In the genomic region with DNA sequence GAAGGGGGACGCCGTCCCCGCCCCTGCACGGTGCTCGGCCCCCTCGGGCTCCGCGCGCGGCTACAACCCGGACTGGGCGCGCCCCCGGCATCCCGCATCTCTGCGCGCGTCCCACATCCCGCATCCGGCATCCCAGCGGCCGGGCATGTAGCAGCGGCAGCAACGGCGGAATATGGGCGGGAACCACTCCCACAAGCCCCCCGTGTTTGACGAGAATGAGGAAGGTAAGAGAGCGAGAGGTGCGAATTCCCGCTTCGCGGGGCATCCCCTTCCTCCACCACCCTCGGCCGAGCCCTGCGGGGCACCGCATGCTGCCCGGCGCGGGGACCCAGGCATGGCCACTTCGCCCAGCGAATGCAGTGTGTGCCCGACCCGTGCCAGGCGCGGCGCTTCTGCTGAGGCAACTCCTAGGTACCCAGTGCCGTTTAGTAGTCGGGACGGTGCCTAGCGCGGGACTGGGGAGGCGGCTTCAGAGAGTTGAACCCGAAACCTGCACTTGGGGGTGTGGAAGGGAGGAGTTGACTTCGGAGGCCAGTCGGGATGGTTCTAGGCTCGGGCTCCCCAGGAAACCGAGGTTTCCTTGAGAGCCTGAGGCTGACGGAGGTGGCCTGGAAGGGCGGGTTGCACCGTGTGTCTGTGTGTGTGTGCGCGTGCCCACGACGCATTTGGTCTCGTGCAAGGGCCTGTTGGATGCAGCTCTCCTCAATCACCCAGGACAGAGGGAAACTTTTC, we compare ENCODE assay signal across 9 cellular contexts. TPM values are rescaled to one million over a fixed set of nuclear protein-coding genes. Genes with fewer than 3 reads are reported as not detected.
A peak's percentile ranks its signal among the peaks of the same experiment; 100 is the strongest.
DNase-seq lines count a peak whose midpoint lies in the region; ATAC-seq and FAIRE-seq lines count a peak whose summit lies in the region.
"Had no signal": no experiment of that assay in that cellular context is flagged by ENCODE, and none has a peak within 500 bp of the region (broad histone marks: within the 10 kb centered on the region; RNA-seq: fewer than 3 reads in every experiment).

No MANE protein-coding gene starts in this region.

- H3K9me3 ChIP-seq in BLaER1 = 0 out of 2 replicates have a peak, but pooled peaks cover under 1% of the 10 kb centered on the region
- no peaks in the 10 kb centered on the region for H3K9me3 ChIP-seq in neuronal stem cell (replicated peaks in 1 of 2; ENCODE audit: control insufficient read depth in 2 of 2, insufficient read depth in 1 of 2, low read depth in 1 of 2, low read length in 2 of 2)

- peak overlapping the region; percentile 8 for H3K18ac ChIP-seq in neuronal stem cell (ENCODE audit: low read length)

- WGBS in neuronal stem cell (ENCODE audit: extremely low coverage in 2 of 2, insufficient read length in 2 of 2, insufficient replicate concordance in 1 of 2), 2 donors = no CpG with 5 or more reads among the region's 66 CpGs

- no peak overlapping the region for H2BK12ac ChIP-seq in neuronal stem cell (ENCODE audit: low read length)

- no peaks in the 10 kb centered on the region for H3K9me3 Mint-ChIP-seq in activated CD4-positive, alpha-beta memory T cell treated with anti-CD3 and anti-CD28 coated beads for 36 hours

- DNase-seq in NCI-H526 treated with DMSO at 0.1 percent for 48 hours (lab: John Stamatoyannopoulos, UW) (peak; percentile 31), fibroblast of peridontal ligament (ENCODE audit: extremely low read depth) (peak; percentile 21), neuronal stem cell (ENCODE audit: low spot score) (peak; percentile 3), HTR-8/SVneo (ENCODE audit: insufficient read length, low spot score) (no peak)
- DNase-seq in activated CD4-positive, alpha-beta memory T cell treated with anti-CD3 and anti-CD28 coated beads for 36 hours = no peak
- DNase-seq in stimulated activated naive CD4-positive, alpha-beta T cell treated with Interleukin-2 at 50 U/mL for 16 hours (lab: John Stamatoyannopoulos, UW) = no peak

- no peak for FAIRE-seq in HTR-8/SVneo (lab: Jason Lieb, UNC)
- FAIRE-seq: colon had no signal

- H3K9ac ChIP-seq in BLaER1 (peak overlapping the region; percentile 74), neuronal stem cell (ENCODE audit: low read depth, low read length, poor library complexity) (peak overlapping the region; percentile 71)

- H3K36me3 ChIP-seq in BLaER1 (no peaks in the 10 kb centered on the region), neuronal stem cell (replicated peaks in 1 of 2; ENCODE audit: control insufficient read depth in 2 of 2, insufficient read depth in 2 of 2, low read length in 2 of 2) (no peaks in the 10 kb centered on the region)

- H2BK5ac ChIP-seq in neuronal stem cell (ENCODE audit: low read length) = peak overlapping the region; percentile 42

- H2BK15ac ChIP-seq in neuronal stem cell (ENCODE audit: low read length) = peak overlapping the region; percentile 0

- H3K27ac ChIP-seq in BLaER1 = peak overlapping the region; percentile 73
- no peak overlapping the region for H3K27ac ChIP-seq in neuronal stem cell (replicated peaks; ENCODE audit: low read length)

- CTCF ChIA-PET in activated CD4-positive, alpha-beta memory T cell treated with anti-CD3 and anti-CD28 coated beads for 36 hours (lab: Charles Lee) = interaction anchor here (1.2 to 1.4 kb wide), 2 partner anchors 758 to 761 kb away, joined by 3 read pairs; no protein-coding TSS in a partner anchor

- H3K4ac ChIP-seq in neuronal stem cell (ENCODE audit: low read length) = no peak overlapping the region

- peak overlapping the region; percentile 93 for H2AFZ ChIP-seq in neuronal stem cell (ENCODE audit: low read length)

- H2AK5ac ChIP-seq in neuronal stem cell (ENCODE audit: low read depth, low read length) = no peak overlapping the region

- H3K27ac Mint-ChIP-seq in activated CD4-positive, alpha-beta memory T cell treated with anti-CD3 and anti-CD28 coated beads for 36 hours = no peak overlapping the region

- H3K27me3 ChIP-seq in BLaER1 = peaks cover 13% of the 10 kb centered on the region
- H3K27me3 ChIP-seq in neuronal stem cell (ENCODE audit: control insufficient read depth in 3 of 3, insufficient read depth in 3 of 3, low read depth in 1 of 3, low read length in 3 of 3) = peaks cover 3 to 40% (median 23%) of the 10 kb centered on the region in 3 experiments

- no peak overlapping the region for H4K8ac ChIP-seq in neuronal stem cell (ENCODE audit: low read depth, low read length)

- peak overlapping the region; percentile 98 for H3K4me2 ChIP-seq in BLaER1
- H3K4me2 ChIP-seq in neuronal stem cell (ENCODE audit: insufficient read depth, low read length, poor library complexity, severe bottlenecking) = peak overlapping the region; percentile 95

- H3K4me3 Mint-ChIP-seq in activated CD4-positive, alpha-beta memory T cell treated with anti-CD3 and anti-CD28 coated beads for 36 hours = no peak overlapping the region

- peaks cover 43% of the 10 kb centered on the region for H3K27me3 Mint-ChIP-seq in activated CD4-positive, alpha-beta memory T cell treated with anti-CD3 and anti-CD28 coated beads for 36 hours

- intact Hi-C loops in activated CD4-positive, alpha-beta memory T cell treated with anti-CD3 and anti-CD28 coated beads for 36 hours (cut with micrococcal nuclease) = loop anchor here (2.0 kb wide), 1 partner anchor 761 kb away; no protein-coding TSS in a partner anchor

- H4K91ac ChIP-seq in neuronal stem cell (ENCODE audit: low read depth, low read length, poor library complexity) = no peak overlapping the region

- POLR2A ChIA-PET in activated CD4-positive, alpha-beta memory T cell treated with anti-CD3 and anti-CD28 coated beads for 36 hours (lab: Charles Lee) = no interaction called here

- H3K4me1 ChIP-seq in BLaER1 = peaks cover 48% of the 10 kb centered on the region
- H3K4me1 ChIP-seq in neuronal stem cell (ENCODE audit: control insufficient read depth in 2 of 2, insufficient read depth in 1 of 2, low read depth in 1 of 2, low read length in 2 of 2) = no peaks in the 10 kb centered on the region

- no peak for ATAC-seq in HG02759 (IDR thresholded peaks at IDR 0.05; ENCODE audit: unreplicated experiment)

- no peaks in the 10 kb centered on the region for H3K79me1 ChIP-seq in neuronal stem cell (ENCODE audit: low read depth, low read length)

- H2BK120ac ChIP-seq in neuronal stem cell (ENCODE audit: low read depth, low read length) = no peak overlapping the region

- no peak overlapping the region for H3K14ac ChIP-seq in neuronal stem cell (ENCODE audit: low read length)

- peaks cover 6% of the 10 kb centered on the region; the same call in 1 of the 2 replicates for H4K20me1 ChIP-seq in BLaER1

- H3K4me3 ChIP-seq in BLaER1 (peak overlapping the region; percentile 88), neuronal stem cell (ENCODE audit: low read length in 2 of 2) (peak overlapping the region; percentile 44 to 78)

- peak overlapping the region; percentile 31 for H3K23ac ChIP-seq in neuronal stem cell (ENCODE audit: low read depth, low read length, poor library complexity)

- no peaks in the 10 kb centered on the region for H3K36me3 Mint-ChIP-seq in activated CD4-positive, alpha-beta memory T cell treated with anti-CD3 and anti-CD28 coated beads for 36 hours

- H3K4me1 Mint-ChIP-seq in activated CD4-positive, alpha-beta memory T cell treated with anti-CD3 and anti-CD28 coated beads for 36 hours (ENCODE audit: low read depth) = peaks cover 5% of the 10 kb centered on the region

RNA-seq across cellular contexts. Expression of a gene that starts 0.6 kb away (rescaled TPM):
- 1.8 TPM for polyA plus RNA-seq in neuronal stem cell (2013, experiment 1 of 2)
- polyA plus RNA-seq in neuronal stem cell (2013, experiment 2 of 2) = 1.9 TPM
- total RNA-seq in activated CD4-positive, alpha-beta memory T cell treated with anti-CD3 and anti-CD28 coated beads for 36 hours = not detected

RNA-seq across cellular contexts. Expression of a gene that starts 32.6 kb away (rescaled TPM):
- polyA plus RNA-seq in neuronal stem cell (2013, experiment 1 of 2) = 4.2 TPM
- 4.7 TPM for polyA plus RNA-seq in neuronal stem cell (2013, experiment 2 of 2)
- total RNA-seq in activated CD4-positive, alpha-beta memory T cell treated with anti-CD3 and anti-CD28 coated beads for 36 hours = not detected

Comparison
In these comparisons a context has a peak if more than half of its experiments do, and no peak if none do; other contexts are left out.
1. DNase-seq: peak in NCI-H526 treated with DMSO at 0.1 percent for 48 hours (single experiment), fibroblast of peridontal ligament (single experiment) and neuronal stem cell (single experiment); none in HTR-8/SVneo (single experiment), activated CD4-positive, alpha-beta memory T cell treated with anti-CD3 and anti-CD28 coated beads for 36 hours (single experiment) and stimulated activated naive CD4-positive, alpha-beta T cell treated with Interleukin-2 at 50 U/mL for 16 hours (single experiment).